1 cellular context compared by ENCODE assay signal in genomic region chr17:19376799-19377198, GRCh38.
TF ChIP-seq lines count a peak whose summit lies in the region.

No MANE protein-coding gene starts in this region.

TF ChIP-seq in GM12878, 131 proteins besides CTCF, POLR2A, EP300 and RAD21:
- peak; percentile 71 for TF ChIP-seq PKNOX1 (IDR thresholded peaks at IDR 0.05)
- no peak for TF ChIP-seq ZBTB11 (CRISPR knock-in tag; IDR thresholded peaks at IDR 0.05)
